ENCODE assay signal across 1 cellular context in the genomic region with DNA sequence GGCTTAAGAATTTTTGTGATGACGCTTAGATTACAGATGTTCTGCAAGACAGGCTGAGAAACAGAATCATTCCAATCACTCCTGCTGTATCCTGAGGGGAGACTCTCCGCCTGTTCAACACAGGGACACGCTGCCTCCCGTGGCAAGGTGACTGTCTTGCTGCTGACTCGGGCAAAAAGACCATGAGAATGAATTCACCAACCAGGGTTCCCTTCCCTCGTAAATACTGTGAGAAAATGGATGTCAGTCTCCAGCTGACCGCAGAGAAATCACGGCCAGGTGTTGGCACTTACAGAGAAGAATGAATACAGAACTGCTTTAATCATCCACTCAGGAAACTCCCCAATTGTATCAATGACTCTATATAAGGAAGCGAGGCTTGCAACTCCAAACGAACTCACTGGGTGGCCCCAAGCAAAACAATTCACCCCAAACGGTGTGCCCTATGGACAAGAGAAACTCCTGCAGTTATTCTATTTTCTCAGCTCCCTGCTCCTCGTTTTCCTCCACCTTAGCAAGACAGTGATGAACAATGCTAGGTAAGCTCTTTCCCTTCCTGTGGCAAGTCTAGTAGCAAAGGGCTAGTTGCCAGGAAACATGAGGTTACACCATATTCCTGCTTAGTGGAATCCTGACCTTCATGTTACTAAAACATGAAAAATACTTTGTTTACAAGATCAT.
TF ChIP-seq lines count a peak whose summit lies in the region.

No MANE protein-coding gene starts in this region.

TF ChIP-seq in GM12878, 131 proteins besides CTCF, POLR2A, EP300 and RAD21 (continued from another document):
- TF ChIP-seq, protein P1, sequence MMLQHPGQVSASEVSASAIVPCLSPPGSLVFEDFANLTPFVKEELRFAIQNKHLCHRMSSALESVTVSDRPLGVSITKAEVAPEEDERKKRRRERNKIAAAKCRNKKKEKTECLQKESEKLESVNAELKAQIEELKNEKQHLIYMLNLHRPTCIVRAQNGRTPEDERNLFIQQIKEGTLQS (IDR thresholded peaks at IDR 0.05; ENCODE audit: borderline replicate concordance, extremely low read depth, low read depth, low read length) = no peak
- TF ChIP-seq SP1 (IDR thresholded peaks at IDR 0.05; ENCODE audit: low read depth, low read length) = no peak
- TF ChIP-seq, protein P2, sequence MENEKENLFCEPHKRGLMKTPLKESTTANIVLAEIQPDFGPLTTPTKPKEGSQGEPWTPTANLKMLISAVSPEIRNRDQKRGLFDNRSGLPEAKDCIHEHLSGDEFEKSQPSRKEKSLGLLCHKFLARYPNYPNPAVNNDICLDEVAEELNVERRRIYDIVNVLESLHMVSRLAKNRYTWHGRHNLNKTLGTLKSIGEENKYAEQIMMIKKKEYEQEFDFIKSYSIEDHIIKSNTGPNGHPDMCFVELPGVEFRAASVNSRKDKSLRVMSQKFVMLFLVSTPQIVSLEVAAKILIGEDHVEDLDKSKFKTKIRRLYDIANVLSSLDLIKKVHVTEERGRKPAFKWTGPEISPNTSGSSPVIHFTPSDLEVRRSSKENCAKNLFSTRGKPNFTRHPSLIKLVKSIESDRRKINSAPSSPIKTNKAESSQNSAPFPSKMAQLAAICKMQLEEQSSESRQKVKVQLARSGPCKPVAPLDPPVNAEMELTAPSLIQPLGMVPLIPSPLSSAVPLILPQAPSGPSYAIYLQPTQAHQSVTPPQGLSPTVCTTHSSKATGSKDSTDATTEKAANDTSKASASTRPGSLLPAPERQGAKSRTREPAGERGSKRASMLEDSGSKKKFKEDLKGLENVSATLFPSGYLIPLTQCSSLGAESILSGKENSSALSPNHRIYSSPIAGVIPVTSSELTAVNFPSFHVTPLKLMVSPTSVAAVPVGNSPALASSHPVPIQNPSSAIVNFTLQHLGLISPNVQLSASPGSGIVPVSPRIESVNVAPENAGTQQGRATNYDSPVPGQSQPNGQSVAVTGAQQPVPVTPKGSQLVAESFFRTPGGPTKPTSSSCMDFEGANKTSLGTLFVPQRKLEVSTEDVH (IDR thresholded peaks at IDR 0.05; ENCODE audit: low read depth, partially characterized antibody) = no peak
- TF ChIP-seq JUND (IDR thresholded peaks at IDR 0.05; ENCODE audit: low read depth, low read length) = no peak
- TF ChIP-seq, protein P3, sequence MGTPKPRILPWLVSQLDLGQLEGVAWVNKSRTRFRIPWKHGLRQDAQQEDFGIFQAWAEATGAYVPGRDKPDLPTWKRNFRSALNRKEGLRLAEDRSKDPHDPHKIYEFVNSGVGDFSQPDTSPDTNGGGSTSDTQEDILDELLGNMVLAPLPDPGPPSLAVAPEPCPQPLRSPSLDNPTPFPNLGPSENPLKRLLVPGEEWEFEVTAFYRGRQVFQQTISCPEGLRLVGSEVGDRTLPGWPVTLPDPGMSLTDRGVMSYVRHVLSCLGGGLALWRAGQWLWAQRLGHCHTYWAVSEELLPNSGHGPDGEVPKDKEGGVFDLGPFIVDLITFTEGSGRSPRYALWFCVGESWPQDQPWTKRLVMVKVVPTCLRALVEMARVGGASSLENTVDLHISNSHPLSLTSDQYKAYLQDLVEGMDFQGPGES (IDR thresholded peaks at IDR 0.05) = no peak
- TF ChIP-seq FOXM1 (IDR thresholded peaks at IDR 0.05; ENCODE audit: low read depth, low read length) = no peak; the same call in 1 of the 2 replicates
- no peak for TF ChIP-seq SREBF2 (IDR thresholded peaks at IDR 0.05; ENCODE audit: low read length)
- TF ChIP-seq NRF1 (conservative IDR thresholded peaks at IDR 0.05; ENCODE audit: low read depth, low read length) = no peak
- TF ChIP-seq, protein P4, sequence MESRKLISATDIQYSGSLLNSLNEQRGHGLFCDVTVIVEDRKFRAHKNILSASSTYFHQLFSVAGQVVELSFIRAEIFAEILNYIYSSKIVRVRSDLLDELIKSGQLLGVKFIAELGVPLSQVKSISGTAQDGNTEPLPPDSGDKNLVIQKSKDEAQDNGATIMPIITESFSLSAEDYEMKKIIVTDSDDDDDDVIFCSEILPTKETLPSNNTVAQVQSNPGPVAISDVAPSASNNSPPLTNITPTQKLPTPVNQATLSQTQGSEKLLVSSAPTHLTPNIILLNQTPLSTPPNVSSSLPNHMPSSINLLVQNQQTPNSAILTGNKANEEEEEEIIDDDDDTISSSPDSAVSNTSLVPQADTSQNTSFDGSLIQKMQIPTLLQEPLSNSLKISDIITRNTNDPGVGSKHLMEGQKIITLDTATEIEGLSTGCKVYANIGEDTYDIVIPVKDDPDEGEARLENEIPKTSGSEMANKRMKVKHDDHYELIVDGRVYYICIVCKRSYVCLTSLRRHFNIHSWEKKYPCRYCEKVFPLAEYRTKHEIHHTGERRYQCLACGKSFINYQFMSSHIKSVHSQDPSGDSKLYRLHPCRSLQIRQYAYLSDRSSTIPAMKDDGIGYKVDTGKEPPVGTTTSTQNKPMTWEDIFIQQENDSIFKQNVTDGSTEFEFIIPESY (IDR thresholded peaks at IDR 0.05) = no peak
- TF ChIP-seq TARDBP (IDR thresholded peaks at IDR 0.05; ENCODE audit: borderline replicate concordance) = no peak
- TF ChIP-seq IKZF1 (conservative IDR thresholded peaks at IDR 0.05) = peak; percentile 77
- no peak for TF ChIP-seq ZNF207 (IDR thresholded peaks at IDR 0.05; ENCODE audit: borderline replicate concordance)
- TF ChIP-seq PML (IDR thresholded peaks at IDR 0.05; ENCODE audit: low read length) = no peak
- no peak for TF ChIP-seq CHD4 (IDR thresholded peaks at IDR 0.05)
- no peak for TF ChIP-seq BMI1 (IDR thresholded peaks at IDR 0.05; ENCODE audit: borderline replicate concordance)
- TF ChIP-seq NBN (IDR thresholded peaks at IDR 0.05) = no peak
- TF ChIP-seq MYB (IDR thresholded peaks at IDR 0.05; ENCODE audit: borderline replicate concordance, low read depth, low read length) = no peak
- TF ChIP-seq CHD2 (IDR thresholded peaks at IDR 0.05; ENCODE audit: borderline replicate concordance, low read depth, low read length) = no peak
- TF ChIP-seq PAX8 (IDR thresholded peaks at IDR 0.05) = no peak
- no peak for TF ChIP-seq FOXK2 (IDR thresholded peaks at IDR 0.05)
- TF ChIP-seq SIN3A (IDR thresholded peaks at IDR 0.05; ENCODE audit: low read depth, low read length) = no peak
- TF ChIP-seq EZH2 (IDR thresholded peaks at IDR 0.05; ENCODE audit: borderline replicate concordance, control insufficient read depth, low read depth, low read length) = no peak
